Comparison of ENCODE assay signal across 20 cellular contexts in the genomic region with DNA sequence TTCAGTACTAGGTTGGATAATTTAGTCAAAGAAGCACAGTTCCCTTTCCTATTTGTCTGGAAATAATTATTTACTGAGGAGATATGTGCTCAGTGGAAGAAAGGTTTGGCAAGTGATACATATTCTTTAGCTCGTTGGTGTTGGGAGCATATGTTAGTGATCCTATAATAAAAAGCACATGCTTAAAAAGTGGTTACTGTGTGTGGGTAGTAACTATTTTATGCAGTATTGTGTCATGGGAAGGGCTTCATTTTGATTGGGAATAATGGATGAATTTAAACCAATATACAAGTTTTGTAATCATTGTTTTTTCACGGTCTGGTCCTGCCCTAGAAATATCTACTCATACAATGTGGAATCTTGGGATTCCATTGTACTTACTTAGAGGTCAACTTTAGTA.
DNase-seq lines count a peak whose midpoint lies in the region; ATAC-seq and TF ChIP-seq lines count a peak whose summit lies in the region.
"Had no signal": no experiment of that assay in that cellular context is flagged by ENCODE, and none has a peak within 500 bp of the region (broad histone marks: within the 10 kb centered on the region; RNA-seq: fewer than 3 reads in every experiment).

No MANE protein-coding gene starts in this region.

- no peaks in the 10 kb centered on the region for H3K27me3 ChIP-seq in lower lobe of right lung (ENCODE audit: low read depth)
- H3K27me3 ChIP-seq: SJCRH30 had no signal

- intact Hi-C loops in lower lobe of right lung (cut with DNase I): no loop called here

- DNase-seq in DMS 273 (lab: John Stamatoyannopoulos, UW; ENCODE audit: unreplicated experiment): peak; percentile 52
- no peak for DNase-seq in DMS 273 treated with DMSO at 0.1 percent for 48 hours (lab: John Stamatoyannopoulos, UW)
- DNase-seq in dedifferentiated amniotic fluid mesenchymal stem cell (ENCODE audit: extremely low spot score): peak; percentile 39
- peak; percentile 63 to 88 for DNase-seq in foreskin fibroblast
- no peak for DNase-seq in occipital lobe (lab: John Stamatoyannopoulos, UW)
- DNase-seq in lower lobe of right lung: no peak
- no peak for DNase-seq in HUDEP-2 (lab: John Stamatoyannopoulos, UW; ENCODE audit: unreplicated experiment in 76 of 76)
- DNase-seq in NCI-H1694 treated with DMSO at 0.1 percent for 48 hours (lab: John Stamatoyannopoulos, UW): no peak
- DNase-seq: Caco-2; CD4-positive, CD25-positive, alpha-beta regulatory T cell; DMS153; H9; IMR-90; NCI-H1092 treated with DMSO at 0.1 percent for 48 hours; NCI-H1436 treated with DMSO at 0.1 percent for 48 hours; NCI-H2029; NCI-H526; SJCRH30 had no signal

- no peaks in the 10 kb centered on the region for H3K9me3 ChIP-seq in lower lobe of right lung
- H3K9me3 ChIP-seq: Caco-2 had no signal

- H3K4me3 ChIP-seq in foreskin fibroblast (ENCODE audit: low read depth in 1 of 2, low read length in 2 of 2) (no peak overlapping the region), lower lobe of right lung (no peak overlapping the region)
- H3K4me3 ChIP-seq: SJCRH30 had no signal

- H3K4me1 ChIP-seq in lower lobe of right lung: no peaks in the 10 kb centered on the region
- H3K4me1 ChIP-seq: Caco-2 had no signal

- no peak overlapping the region for H3K27ac ChIP-seq in lower lobe of right lung
- H3K27ac ChIP-seq: 22Rv1, KMS-11, SJCRH30 had no signal

- no peak for TF ChIP-seq CTCF in foreskin fibroblast (IDR thresholded peaks at IDR 0.05; ENCODE audit: low read depth, low read length)
- no peak for TF ChIP-seq CTCF in lower lobe of right lung (IDR thresholded peaks at IDR 0.05)

- no peak for ATAC-seq in lower lobe of right lung

- H3K36me3 ChIP-seq in lower lobe of right lung: no peaks in the 10 kb centered on the region

Comparison
In these comparisons a context has a peak if more than half of its experiments do, and no peak if none do; other contexts are left out.
1. DNase-seq: peak in DMS 273 (single experiment), dedifferentiated amniotic fluid mesenchymal stem cell (single experiment) and foreskin fibroblast (2 of 2); none in DMS 273 treated with DMSO at 0.1 percent for 48 hours (single experiment), occipital lobe (single experiment), lower lobe of right lung (single experiment), HUDEP-2 (0 of 76) and NCI-H1694 treated with DMSO at 0.1 percent for 48 hours (single experiment).